Comparison of ENCODE assay signal across 15 cellular contexts in genomic region chr7:23009303-23009702, GRCh38.
"Had no signal": no experiment of that assay in that cellular context is flagged by ENCODE, and none has a peak within 500 bp of the region (broad histone marks: within the 10 kb centered on the region; RNA-seq: fewer than 3 reads in every experiment).

No MANE protein-coding gene starts in this region.

- H3K4me1 Mint-ChIP-seq: nephron had no signal

- H3K36me3 ChIP-seq: brain microvascular endothelial cell, heart left ventricle, thoracic aorta had no signal

- H3K4me3 Mint-ChIP-seq: activated CD4-positive, alpha-beta T cell treated with anti-CD3 and anti-CD28 coated beads, Interleukin-2, amount 10 ng/mL, durations not matched to agents 7 days and 5 days; activated naive CD4-positive, alpha-beta T cell treated with anti-CD3 and anti-CD28 coated beads, Interleukin-2, amount 10 ng/mL, durations not matched to agents 7 days and 5 days; memory B cell; nephron; T-helper 1 cell treated with Interleukin-12 subunit alpha and Interleukin-12 subunit beta and Interleukin-4 antibody, amounts not matched to agents 30 μg/mL and 1 μg/mL, for 36 hours had no signal

- H3K27me3 ChIP-seq: brain microvascular endothelial cell, heart left ventricle had no signal

- H3K4me3 ChIP-seq: heart left ventricle, thoracic aorta had no signal

- H3K27ac Mint-ChIP-seq: activated CD4-positive, alpha-beta T cell treated with anti-CD3 and anti-CD28 coated beads, Interleukin-2, amount 10 ng/mL, durations not matched to agents 7 days and 5 days; activated naive CD4-positive, alpha-beta T cell treated with anti-CD3 and anti-CD28 coated beads, Interleukin-2, amount 10 ng/mL, durations not matched to agents 7 days and 5 days; activated T-helper 2 cell treated with anti-CD3 and anti-CD28 coated beads, Interferon-gamma antibody, Interleukin-2, Interleukin-4, amounts not matched to agents 10 μg/mL and 5 μg/mL and 100 μg/mL, durations not matched to agents 14 hours and 24 hours and 36 hours; memory B cell; nephron; T-helper 1 cell treated with Interleukin-12 subunit alpha and Interleukin-12 subunit beta and Interleukin-4 antibody, amounts not matched to agents 30 μg/mL and 1 μg/mL, for 36 hours had no signal

- ATAC-seq: heart left ventricle; left lobe of liver; stimulated activated naive CD8-positive, alpha-beta T cell treated with anti-CD3 and anti-CD28 coated beads, Interleukin-15, Interleukin-2, amounts not matched to agents 100 U/mL and 50 U/mL, for 24 hours had no signal

- DNase-seq: activated CD4-positive, alpha-beta T cell treated with anti-CD3 and anti-CD28 coated beads, Interleukin-2, amount 10 ng/mL, durations not matched to agents 7 days and 5 days; activated CD4-positive, CD25-positive, alpha-beta regulatory T cell; activated CD8-positive, alpha-beta memory T cell treated with anti-CD3 and anti-CD28 coated beads for 24 hours; activated naive CD4-positive, alpha-beta T cell treated with anti-CD3 and anti-CD28 coated beads, Interleukin-2, amount 10 ng/mL, durations not matched to agents 7 days and 5 days; brain microvascular endothelial cell; heart left ventricle; islet precursor cell; stimulated activated CD4-positive, alpha-beta T cell treated with anti-CD3 and anti-CD28 coated beads, Interleukin-2, amount 100 ng/mL, for 48 hours; stimulated activated naive CD8-positive, alpha-beta T cell treated with anti-CD3 and anti-CD28 coated beads, Interleukin-15, Interleukin-2, amounts not matched to agents 100 U/mL and 50 U/mL, for 24 hours had no signal

- H3K9me3 Mint-ChIP-seq: activated CD4-positive, alpha-beta T cell treated with anti-CD3 and anti-CD28 coated beads, Interleukin-2, amount 10 ng/mL, durations not matched to agents 7 days and 5 days; activated naive CD4-positive, alpha-beta T cell treated with anti-CD3 and anti-CD28 coated beads, Interleukin-2, amount 10 ng/mL, durations not matched to agents 7 days and 5 days; activated T-helper 2 cell treated with anti-CD3 and anti-CD28 coated beads, Interferon-gamma antibody, Interleukin-2, Interleukin-4, amounts not matched to agents 10 μg/mL and 5 μg/mL and 100 μg/mL, durations not matched to agents 14 hours and 24 hours and 36 hours; memory B cell; nephron; T-helper 1 cell treated with Interleukin-12 subunit alpha and Interleukin-12 subunit beta and Interleukin-4 antibody, amounts not matched to agents 30 μg/mL and 1 μg/mL, for 36 hours had no signal

- H3K9me3 ChIP-seq: heart left ventricle, thoracic aorta had no signal

- H3K27me3 Mint-ChIP-seq: activated CD4-positive, alpha-beta T cell treated with anti-CD3 and anti-CD28 coated beads, Interleukin-2, amount 10 ng/mL, durations not matched to agents 7 days and 5 days; activated naive CD4-positive, alpha-beta T cell treated with anti-CD3 and anti-CD28 coated beads, Interleukin-2, amount 10 ng/mL, durations not matched to agents 7 days and 5 days; memory B cell had no signal

- H3K27ac ChIP-seq: brain microvascular endothelial cell, thoracic aorta had no signal
